1 cellular context compared by ENCODE assay signal in genomic region chr17:4566785-4567184, GRCh38.
TF ChIP-seq lines count a peak whose summit lies in the region.

No MANE protein-coding gene starts in this region.

TF ChIP-seq in HepG2, 621 proteins besides CTCF, POLR2A, EP300 and RAD21 (continued from another document):
- no peak for TF ChIP-seq RERE (CRISPR knock-in tag; IDR thresholded peaks at IDR 0.05; ENCODE audit: low read depth)
- TF ChIP-seq ELF3 (CRISPR knock-in tag; IDR thresholded peaks at IDR 0.05), result 0 out of 2 replicates have a peak, but pooled peaks have one; percentile 12
- TF ChIP-seq IRF1 (CRISPR knock-in tag; IDR thresholded peaks at IDR 0.05; ENCODE audit: low read depth), result no peak
- no peak for TF ChIP-seq ZNF513 (CRISPR knock-in tag; conservative IDR thresholded peaks at IDR 0.05)
- TF ChIP-seq ZGPAT (CRISPR knock-in tag; IDR thresholded peaks at IDR 0.05), result 0 out of 2 replicates have a peak, but pooled peaks have one; percentile 17
- TF ChIP-seq PAWR (CRISPR knock-in tag; IDR thresholded peaks at IDR 0.05; ENCODE audit: borderline replicate concordance), result no peak
- TF ChIP-seq ATF5 (CRISPR knock-in tag; IDR thresholded peaks at IDR 0.05; ENCODE audit: low read depth), result no peak
- 0 out of 2 replicates have a peak, but pooled peaks have one; percentile 30 for TF ChIP-seq KMT2A (CRISPR knock-in tag; IDR thresholded peaks at IDR 0.05)
- TF ChIP-seq ZBTB1 (CRISPR knock-in tag; IDR thresholded peaks at IDR 0.05; ENCODE audit: borderline replicate concordance), result no peak
- no peak for TF ChIP-seq HNRNPLL (IDR thresholded peaks at IDR 0.05; ENCODE audit: low read depth, low read length, poor library complexity, severe bottlenecking)
- 0 out of 4 replicates have a peak, but pooled peaks of 1 of the 2 experiments have one; percentile 41 for TF ChIP-seq KLF16 (CRISPR knock-in tag; IDR thresholded peaks at IDR 0.05)
- TF ChIP-seq MEIS2 (CRISPR knock-in tag; IDR thresholded peaks at IDR 0.05), result no peak
- TF ChIP-seq POGZ (CRISPR knock-in tag; IDR thresholded peaks at IDR 0.05), result no peak
- no peak for TF ChIP-seq HBP1 (CRISPR knock-in tag; IDR thresholded peaks at IDR 0.05; ENCODE audit: low read depth)
- TF ChIP-seq CREB3 (CRISPR knock-in tag; IDR thresholded peaks at IDR 0.05), result no peak
- no peak for TF ChIP-seq FOXM1 (CRISPR knock-in tag; IDR thresholded peaks at IDR 0.05)
- no peak for TF ChIP-seq ZNF121 (CRISPR knock-in tag; IDR thresholded peaks at IDR 0.05)
- no peak for TF ChIP-seq CEBPB (IDR thresholded peaks at IDR 0.05; ENCODE audit: borderline replicate concordance, low read depth, low read length)
- TF ChIP-seq SMC3 (IDR thresholded peaks at IDR 0.05; ENCODE audit: low read length), result peak; percentile 82
- TF ChIP-seq ZBTB7B (CRISPR knock-in tag; IDR thresholded peaks at IDR 0.05), result peak; percentile 20; the same call in 1 of the 2 replicates
- no peak for TF ChIP-seq HNRNPH1 (optimal IDR thresholded peaks at IDR 0.05; ENCODE audit: low read depth, low read length)
- TF ChIP-seq ZNF251 (CRISPR knock-in tag; IDR thresholded peaks at IDR 0.05), result no peak
- TF ChIP-seq TFAP4 (IDR thresholded peaks at IDR 0.05; ENCODE audit: borderline replicate concordance, low read depth), result no peak
